In the genomic region with DNA sequence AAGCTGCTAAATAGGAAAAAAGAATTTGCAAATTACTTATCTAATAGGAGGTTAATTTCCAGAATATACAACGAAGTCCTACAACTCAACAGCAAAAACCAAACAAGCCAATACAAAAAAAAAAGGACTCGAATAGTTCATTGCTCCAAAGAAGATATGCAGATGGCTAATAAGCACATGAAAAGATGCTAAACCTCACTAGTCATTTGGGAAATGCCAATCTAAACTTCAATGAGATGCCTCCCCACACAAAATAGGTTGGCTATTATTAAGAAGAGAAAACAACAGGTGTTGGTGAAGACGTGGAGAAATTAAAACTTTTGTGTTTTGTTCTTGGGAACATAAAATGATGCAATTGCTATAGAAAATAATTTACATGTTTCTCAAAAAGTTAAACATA, we compare ENCODE assay signal across 9 cellular contexts.
"Had no signal": no experiment of that assay in that cellular context is flagged by ENCODE, and none has a peak within 500 bp of the region (broad histone marks: within the 10 kb centered on the region; RNA-seq: fewer than 3 reads in every experiment).

No MANE protein-coding gene starts in this region.

- H3K36me3 Mint-ChIP-seq: IgD-negative memory B cell had no signal

- H3K27ac ChIP-seq: KMS-11 had no signal

- H3K27ac Mint-ChIP-seq: HFFc6, IgD-negative memory B cell had no signal

- H3K9me3 ChIP-seq: HAP-1 had no signal

- H3K4me1 Mint-ChIP-seq: IgD-negative memory B cell had no signal

- H3K9ac ChIP-seq: KMS-11 had no signal

- ATAC-seq: HCT116, HepG2 had no signal

- H3K36me3 ChIP-seq: HAP-1 had no signal

- H3K4me3 ChIP-seq: HAP-1 had no signal

- DNase-seq: GOT3, HFFc6, Karpas-422, KBM-7 had no signal

- H3K27me3 Mint-ChIP-seq: IgD-negative memory B cell had no signal

- H3K4me3 Mint-ChIP-seq: HFFc6, IgD-negative memory B cell had no signal
